In genomic region chr17:48181653-48182052, GRCh38 we compare ENCODE assay signal across 8 cellular contexts.
DNase-seq lines count a peak whose midpoint lies in the region; ATAC-seq and TF ChIP-seq lines count a peak whose summit lies in the region.
"Had no signal": no experiment of that assay in that cellular context is flagged by ENCODE, and none has a peak within 500 bp of the region (broad histone marks: within the 10 kb centered on the region; RNA-seq: fewer than 3 reads in every experiment).

No MANE protein-coding gene starts in this region.

- no peaks in the 10 kb centered on the region for H3K36me3 ChIP-seq in brain microvascular endothelial cell (replicated peaks)

- TF ChIP-seq CTCF in brain microvascular endothelial cell (IDR thresholded peaks at IDR 0.05; ENCODE audit: low read depth, low read length, missing control alignments) (peak; percentile 73), neural crest cell (conservative IDR thresholded peaks at IDR 0.05) (peak; percentile 52)

- no peak overlapping the region for H3K4me3 Mint-ChIP-seq in neural crest cell
- H3K4me3 Mint-ChIP-seq: naive B cell had no signal

- H3K27me3 Mint-ChIP-seq in neural crest cell (ENCODE audit: low read depth), result peaks cover 87% of the 10 kb centered on the region
- H3K27me3 Mint-ChIP-seq: naive B cell had no signal

- in situ Hi-C loops in G401 (cut with HindIII; ENCODE audit: low sequenced_read_pairs) (no loop called here), brain microvascular endothelial cell (cut with HindIII; ENCODE audit: low pct_ligation_motif_present, low sequenced_read_pairs) (no loop called here)

- no peak overlapping the region for H3K27ac Mint-ChIP-seq in neural crest cell (ENCODE audit: unreplicated experiment)

- H3K36me3 Mint-ChIP-seq in neural crest cell (ENCODE audit: low read depth), result no peaks in the 10 kb centered on the region

- no peaks in the 10 kb centered on the region for H3K9me3 Mint-ChIP-seq in neural crest cell
- H3K9me3 Mint-ChIP-seq: naive B cell had no signal

- peaks cover 18% of the 10 kb centered on the region for H3K27me3 ChIP-seq in brain microvascular endothelial cell (replicated peaks)

- no peak overlapping the region for H3K27ac ChIP-seq in brain microvascular endothelial cell

- ATAC-seq in esophagus mucosa, result no peak

- H3K4me1 Mint-ChIP-seq in neural crest cell, result no peaks in the 10 kb centered on the region
- H3K4me1 Mint-ChIP-seq: naive B cell had no signal

- DNase-seq in G401 (ENCODE audit: low spot score) (peak; percentile 5), M059J (ENCODE audit: low read depth) (peak; percentile 61), brain microvascular endothelial cell (peak; percentile 6), neural crest cell (ENCODE audit: low read depth, low spot score) (no peak), T-helper 2 cell (no peak), NCI-H446 treated with DMSO at 0.1 percent for 48 hours (lab: John Stamatoyannopoulos, UW) (no peak)
- DNase-seq: naive B cell had no signal

- H3K4me3 ChIP-seq in brain microvascular endothelial cell (ENCODE audit: low read depth, low read length), result no peak overlapping the region

Comparison
In these comparisons a context has a peak if more than half of its experiments do, and no peak if none do; other contexts are left out.
1. DNase-seq: peak in G401 (single experiment), M059J (single experiment) and brain microvascular endothelial cell (single experiment); none in neural crest cell (single experiment), T-helper 2 cell (0 of 5) and NCI-H446 treated with DMSO at 0.1 percent for 48 hours (single experiment).